Comparison of ENCODE assay signal across 1 cellular context in the genomic region with DNA sequence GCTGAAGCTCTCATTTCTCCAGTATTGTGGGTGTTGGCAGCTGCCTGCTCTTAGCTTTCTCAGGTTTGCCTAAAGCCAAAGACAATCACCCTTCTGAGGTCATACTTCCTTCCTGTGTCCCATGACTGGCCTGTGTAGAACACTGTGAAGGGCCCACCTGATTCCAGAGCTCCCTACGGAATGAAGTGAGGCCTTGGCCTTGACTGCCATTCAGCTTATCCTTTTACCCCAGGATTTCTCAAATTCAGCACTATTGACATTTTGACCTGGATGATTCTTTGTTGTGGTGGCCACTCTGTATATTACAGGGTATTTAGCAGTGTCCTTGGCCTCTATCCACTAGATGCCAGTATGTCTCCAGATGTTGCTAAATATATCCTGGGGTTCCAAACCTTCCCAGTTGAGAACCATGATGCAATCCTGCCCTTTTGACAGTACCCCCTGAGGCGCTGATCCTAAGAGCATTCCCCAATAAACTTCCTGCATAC.
TF ChIP-seq lines count a peak whose summit lies in the region.

No MANE protein-coding gene starts in this region.

TF ChIP-seq in SK-N-SH treated with all-trans-retinoic acid at 6 μM for 48 hours, 23 proteins besides CTCF, POLR2A, EP300 and RAD21 (continued from another document):
- TF ChIP-seq, protein P1, sequence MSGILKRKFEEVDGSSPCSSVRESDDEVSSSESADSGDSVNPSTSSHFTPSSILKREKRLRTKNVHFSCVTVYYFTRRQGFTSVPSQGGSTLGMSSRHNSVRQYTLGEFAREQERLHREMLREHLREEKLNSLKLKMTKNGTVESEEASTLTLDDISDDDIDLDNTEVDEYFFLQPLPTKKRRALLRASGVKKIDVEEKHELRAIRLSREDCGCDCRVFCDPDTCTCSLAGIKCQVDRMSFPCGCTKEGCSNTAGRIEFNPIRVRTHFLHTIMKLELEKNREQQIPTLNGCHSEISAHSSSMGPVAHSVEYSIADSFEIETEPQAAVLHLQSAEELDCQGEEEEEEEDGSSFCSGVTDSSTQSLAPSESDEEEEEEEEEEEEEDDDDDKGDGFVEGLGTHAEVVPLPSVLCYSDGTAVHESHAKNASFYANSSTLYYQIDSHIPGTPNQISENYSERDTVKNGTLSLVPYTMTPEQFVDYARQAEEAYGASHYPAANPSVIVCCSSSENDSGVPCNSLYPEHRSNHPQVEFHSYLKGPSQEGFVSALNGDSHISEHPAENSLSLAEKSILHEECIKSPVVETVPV (CRISPR knock-in tag; IDR thresholded peaks at IDR 0.05), result no peak
- TF ChIP-seq TCF4 (CRISPR knock-in tag; IDR thresholded peaks at IDR 0.05; ENCODE audit: borderline replicate concordance), result no peak
